10 cellular contexts compared by ENCODE assay signal in the genomic region with DNA sequence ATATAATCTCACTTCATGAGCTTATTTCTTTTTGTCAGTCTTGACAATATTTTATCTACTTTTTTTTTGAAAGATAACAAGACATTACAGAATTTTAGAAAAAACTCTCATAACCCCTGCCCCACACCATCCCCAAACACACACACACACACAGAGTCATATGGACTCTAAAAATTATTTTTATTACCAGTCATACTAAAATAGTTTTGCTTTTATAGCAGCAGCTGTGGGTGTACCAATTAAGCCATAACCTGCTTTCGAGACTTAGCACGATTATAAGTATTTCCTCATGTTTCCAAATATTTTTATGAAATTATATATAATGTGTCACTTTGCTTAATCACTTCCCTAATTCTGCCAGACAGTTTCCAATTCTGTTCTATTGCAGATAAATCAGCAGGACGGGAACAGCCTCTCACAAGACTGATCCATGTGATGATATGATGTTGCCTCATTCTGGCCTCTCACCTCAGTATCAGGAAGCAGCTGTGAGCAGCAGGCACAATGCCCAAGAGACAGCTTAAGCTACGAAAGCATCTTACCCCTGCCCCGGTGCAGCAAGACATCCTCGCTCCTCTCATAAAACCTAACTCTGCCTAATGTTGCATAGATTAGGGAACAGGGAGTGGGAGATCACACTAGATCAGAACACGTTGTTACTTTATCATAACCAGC. TPM values are rescaled to one million over a fixed set of nuclear protein-coding genes. Genes with fewer than 3 reads are reported as not detected.
A peak's percentile ranks its signal among the peaks of the same experiment; 100 is the strongest.
DNase-seq lines count a peak whose midpoint lies in the region; FAIRE-seq and TF ChIP-seq lines count a peak whose summit lies in the region.
"Had no signal": no experiment of that assay in that cellular context is flagged by ENCODE, and none has a peak within 500 bp of the region (broad histone marks: within the 10 kb centered on the region; RNA-seq: fewer than 3 reads in every experiment).

No MANE protein-coding gene starts in this region.

- no peak for TF ChIP-seq CTCF in fibroblast of mammary gland (conservative IDR thresholded peaks at IDR 0.05; ENCODE audit: control insufficient read depth, insufficient read depth, low read depth, low read length)

- H3K4me3 ChIP-seq in fibroblast of mammary gland (ENCODE audit: control insufficient read depth, low read depth, low read length): no peak overlapping the region

- TF ChIP-seq POLR2A in GM12892 (IDR thresholded peaks at IDR 0.05; ENCODE audit: low read depth, low read length): no peak

- FAIRE-seq in GM12892 (lab: Jason Lieb, UNC): no peak
- FAIRE-seq: islet of Langerhans had no signal

- DNase-seq in CMK (ENCODE audit: low read depth): peak; percentile 36
- DNase-seq in NOMO-1 treated with DMSO at 0.1 percent for 48 hours (lab: John Stamatoyannopoulos, UW; ENCODE audit: unreplicated experiment): peak; percentile 93
- DNase-seq in fibroblast of mammary gland (ENCODE audit: low read depth): peak; percentile 77
- DNase-seq in pons (ENCODE audit: low spot score): peak; percentile 59
- DNase-seq in NCI-H1417 treated with DMSO at 0.1 percent for 48 hours (lab: John Stamatoyannopoulos, UW): no peak
- DNase-seq in globus pallidus (ENCODE audit: low spot score): no peak
- no peak for DNase-seq in GM12892 (ENCODE audit: insufficient read length)
- no peak for DNase-seq in NCI-H1694 treated with DMSO at 0.1 percent for 48 hours (lab: John Stamatoyannopoulos, UW)

RNA-seq across cellular contexts. Expression of a gene that starts 7.0 kb away (rescaled TPM):
- polyA plus RNA-seq in GM12892 (2012; ENCODE audit: missing spikeins): 17.2 TPM

RNA-seq across cellular contexts. Expression of a gene that starts 21.5 kb away (rescaled TPM):
- not detected for polyA plus RNA-seq in GM12892 (2012; ENCODE audit: missing spikeins)
- polyA plus RNA-seq: adipose tissue had no signal

RNA-seq across cellular contexts. Expression of a gene that starts 32.7 kb away (rescaled TPM):
- polyA plus RNA-seq in GM12892 (2012; ENCODE audit: missing spikeins): not detected

Comparison
In these comparisons a context has a peak if more than half of its experiments do, and no peak if none do; other contexts are left out.
1. DNase-seq: peak in CMK (single experiment), NOMO-1 treated with DMSO at 0.1 percent for 48 hours (single experiment), fibroblast of mammary gland (single experiment) and pons (single experiment); none in NCI-H1417 treated with DMSO at 0.1 percent for 48 hours (single experiment), globus pallidus (single experiment), GM12892 (single experiment) and NCI-H1694 treated with DMSO at 0.1 percent for 48 hours (single experiment).